ENCODE assay signal across 24 cellular contexts in genomic region chr10:107545717-107546116, GRCh38.
DNase-seq lines count a peak whose midpoint lies in the region; ATAC-seq, FAIRE-seq and TF ChIP-seq lines count a peak whose summit lies in the region.
"Had no signal": no experiment of that assay in that cellular context is flagged by ENCODE, and none has a peak within 500 bp of the region (broad histone marks: within the 10 kb centered on the region; RNA-seq: fewer than 3 reads in every experiment).

No MANE protein-coding gene starts in this region.

- no peaks in the 10 kb centered on the region for H4K20me1 ChIP-seq in astrocyte (ENCODE audit: insufficient read depth, low read length)

- H3K9me3 Mint-ChIP-seq in astrocyte (ENCODE audit: unreplicated experiment) = peaks cover 2% of the 10 kb centered on the region

- H3K36me3 Mint-ChIP-seq in astrocyte (ENCODE audit: low read depth, unreplicated experiment) = no peaks in the 10 kb centered on the region
- H3K36me3 Mint-ChIP-seq: natural killer cell treated with Interleukin-12 subunit alpha and Interleukin-12 subunit beta and Interleukin-15 and Interleukin-18, amount 100 ng/mL, for 72 hours had no signal

- DNase-seq in M059J (ENCODE audit: low read depth) (peak; percentile 7), astrocyte (ENCODE audit: low read depth) (no peak), kidney (peak; percentile 68), urothelium cell line (ENCODE audit: low spot score) (no peak), NCI-H748 treated with DMSO at 0.1 percent for 48 hours (lab: John Stamatoyannopoulos, UW) (no peak), NCI-H1436 treated with DMSO at 0.1 percent for 48 hours (lab: John Stamatoyannopoulos, UW) (no peak)
- DNase-seq: activated CD4-positive, alpha-beta memory T cell treated with anti-CD3 and anti-CD28 coated beads, Interleukin-2, amount 10 ng/mL, durations not matched to agents 7 days and 5 days; activated CD4-positive, alpha-beta T cell treated with anti-CD3 and anti-CD28 coated beads for 1 hour; Calu3; Kasumi-1; NCI-H1048; NCI-H187 treated with DMSO at 0.1 percent for 48 hours; NCI-H524; NK-92 treated with Interleukin-12 subunit alpha and Interleukin-12 subunit beta, amount 100 ng/mL, for 24 hours; ovary; retina; stimulated activated CD4-positive, alpha-beta T cell treated with anti-CD3 and anti-CD28 coated beads, Interleukin-4, amount 100 ng/mL, for 1 hour had no signal

- no peak for TF ChIP-seq CTCF in astrocyte (IDR thresholded peaks at IDR 0.05; ENCODE audit: insufficient read depth, low read depth, low read length)
- no peak for TF ChIP-seq CTCF in kidney (IDR thresholded peaks at IDR 0.05; ENCODE audit: borderline replicate concordance, extremely low read depth, insufficient read depth)

- H3K4me3 Mint-ChIP-seq in astrocyte (ENCODE audit: unreplicated experiment) = no peak overlapping the region
- H3K4me3 Mint-ChIP-seq: activated CD4-positive, alpha-beta memory T cell treated with anti-CD3 and anti-CD28 coated beads, Interleukin-2, amount 10 ng/mL, durations not matched to agents 7 days and 5 days; GM23338; natural killer cell treated with Interleukin-12 subunit alpha and Interleukin-12 subunit beta and Interleukin-15 and Interleukin-18, amount 100 ng/mL, for 72 hours had no signal

- H3K9ac ChIP-seq in astrocyte (ENCODE audit: low read length) (no peak overlapping the region), kidney (ENCODE audit: low read length in 2 of 2) (no peak overlapping the region)

- no peak overlapping the region for H3K27ac ChIP-seq in astrocyte (ENCODE audit: low read depth, low read length)
- H3K27ac ChIP-seq in kidney (ENCODE audit: low read depth in 2 of 2, low read length in 2 of 2) = no peak overlapping the region
- H3K27ac ChIP-seq: ovary had no signal

- peak overlapping the region; percentile 90 for H3K27ac Mint-ChIP-seq in astrocyte (ENCODE audit: unreplicated experiment)
- H3K27ac Mint-ChIP-seq: activated CD4-positive, alpha-beta memory T cell treated with anti-CD3 and anti-CD28 coated beads, Interleukin-2, amount 10 ng/mL, durations not matched to agents 7 days and 5 days; activated naive CD4-positive, alpha-beta T cell treated with anti-CD3 and anti-CD28 coated beads, Interleukin-2, amount 50 U/mL, for 72 hours; activated T-helper 2 cell treated with anti-CD3 and anti-CD28 coated beads, Interferon-gamma antibody, Interleukin-2, Interleukin-4, amounts not matched to agents 10 μg/mL and 5 μg/mL and 100 μg/mL, durations not matched to agents 14 hours and 24 hours and 36 hours; GM23338; natural killer cell treated with Interleukin-12 subunit alpha and Interleukin-12 subunit beta and Interleukin-15 and Interleukin-18, amount 100 ng/mL, for 72 hours had no signal

- no peak for ATAC-seq in GM18858 (IDR thresholded peaks at IDR 0.05; ENCODE audit: unreplicated experiment)
- ATAC-seq: activated naive CD4-positive, alpha-beta T cell treated with anti-CD3 and anti-CD28 coated beads, Interleukin-2, amount 50 U/mL, for 72 hours; GM12878; GM23338; natural killer cell treated with Interleukin-12 subunit alpha and Interleukin-12 subunit beta and Interleukin-15 and Interleukin-18, amount 100 ng/mL, for 72 hours; Panc1 had no signal

- H3K4me1 Mint-ChIP-seq in astrocyte (ENCODE audit: low read depth, unreplicated experiment) = peaks cover 19% of the 10 kb centered on the region
- H3K4me1 Mint-ChIP-seq: activated CD4-positive, alpha-beta memory T cell treated with anti-CD3 and anti-CD28 coated beads, Interleukin-2, amount 10 ng/mL, durations not matched to agents 7 days and 5 days had no signal

- FAIRE-seq in astrocyte (lab: Jason Lieb, UNC) (no peak), kidney (lab: Jason Lieb, UNC) (no peak), urothelium cell line (lab: Jason Lieb, UNC) (peak; percentile 80)
- FAIRE-seq: GM12878 had no signal

- H3K4me3 ChIP-seq in astrocyte (ENCODE audit: insufficient read depth, low read depth, low read length) (no peak overlapping the region), kidney (ENCODE audit: low read length in 2 of 2) (no peak overlapping the region)
- H3K4me3 ChIP-seq: GM12878, GM23338, ovary had no signal

- no peaks in the 10 kb centered on the region for H3K27me3 ChIP-seq in astrocyte (ENCODE audit: insufficient read depth, low read length)
- H3K27me3 ChIP-seq: ovary had no signal

- intact Hi-C loops in kidney (cut with DNase I) = no loop called here

- H3K9me3 ChIP-seq in astrocyte (ENCODE audit: insufficient read depth, low read depth, low read length) (no peaks in the 10 kb centered on the region), kidney (ENCODE audit: control insufficient read depth in 1 of 2, low read length in 2 of 2) (no peaks in the 10 kb centered on the region)
- H3K9me3 ChIP-seq: ovary had no signal

- H3K4me1 ChIP-seq in astrocyte (ENCODE audit: insufficient read depth, low read length) = peaks cover 14% of the 10 kb centered on the region
- no peaks in the 10 kb centered on the region for H3K4me1 ChIP-seq in kidney (ENCODE audit: control insufficient read depth in 1 of 2, insufficient read depth in 1 of 2, low read depth in 1 of 2, low read length in 2 of 2)

- H3K79me2 ChIP-seq in astrocyte (ENCODE audit: insufficient read depth, low read length) = no peaks in the 10 kb centered on the region

- H3K4me2 ChIP-seq in astrocyte (ENCODE audit: low read length) = peak overlapping the region; percentile 23
- H3K4me2 ChIP-seq: GM23338 had no signal

- H2AFZ ChIP-seq in astrocyte (ENCODE audit: low read depth, low read length) = no peak overlapping the region

- H3K36me3 ChIP-seq in astrocyte (ENCODE audit: insufficient read depth, low read length) (no peaks in the 10 kb centered on the region), kidney (ENCODE audit: control insufficient read depth in 1 of 2, insufficient read depth in 2 of 2, low read length in 2 of 2) (no peaks in the 10 kb centered on the region)
- H3K36me3 ChIP-seq: ovary had no signal

- H3K27me3 Mint-ChIP-seq in astrocyte (ENCODE audit: low read depth, unreplicated experiment) = no peaks in the 10 kb centered on the region
- H3K27me3 Mint-ChIP-seq: activated CD4-positive, alpha-beta memory T cell treated with anti-CD3 and anti-CD28 coated beads, Interleukin-2, amount 10 ng/mL, durations not matched to agents 7 days and 5 days; natural killer cell treated with Interleukin-12 subunit alpha and Interleukin-12 subunit beta and Interleukin-15 and Interleukin-18, amount 100 ng/mL, for 72 hours had no signal

Comparison
In these comparisons a context has a peak if more than half of its experiments do, and no peak if none do; other contexts are left out.
1. DNase-seq: peak in M059J (single experiment) and kidney (single experiment); none in astrocyte (single experiment), urothelium cell line (single experiment), NCI-H748 treated with DMSO at 0.1 percent for 48 hours (single experiment) and NCI-H1436 treated with DMSO at 0.1 percent for 48 hours (single experiment).